In genomic region chr1:174023438-174023837, GRCh38 we compare ENCODE assay signal across 8 cellular contexts.
DNase-seq lines count a peak whose midpoint lies in the region; ATAC-seq lines count a peak whose summit lies in the region.

No MANE protein-coding gene starts in this region.

- no peak for ATAC-seq in stimulated activated naive CD8-positive, alpha-beta T cell treated with anti-CD3 and anti-CD28 coated beads, Interleukin-15, amount 100 ng/mL, for 72 hours
- ATAC-seq in HG03354 (IDR thresholded peaks at IDR 0.05; ENCODE audit: poor library complexity, severe bottlenecking, unreplicated experiment) (no peak), HG02970 (IDR thresholded peaks at IDR 0.05; ENCODE audit: low FRiP score, unreplicated experiment) (no peak)

- DNase-seq in EH (ENCODE audit: low read depth) (peak; percentile 31), NCI-H2196 treated with DMSO at 0.1 percent for 48 hours (lab: John Stamatoyannopoulos, UW; ENCODE audit: unreplicated experiment) (peak; percentile 20), amniotic epithelial cell (ENCODE audit: low read depth) (peak; percentile 59), iPS-NIHi7 (ENCODE audit: extremely low spot score) (peak; percentile 38), GM19238 (ENCODE audit: insufficient read length, low spot score) (no peak)
- no peak for DNase-seq in stimulated activated naive CD8-positive, alpha-beta T cell treated with anti-CD3 and anti-CD28 coated beads, Interleukin-15, amount 100 ng/mL, for 72 hours

- H3K27me3 Mint-ChIP-seq in stimulated activated naive CD8-positive, alpha-beta T cell treated with anti-CD3 and anti-CD28 coated beads, Interleukin-15, amount 100 ng/mL, for 72 hours, result no peaks in the 10 kb centered on the region

- H3K9me3 Mint-ChIP-seq in stimulated activated naive CD8-positive, alpha-beta T cell treated with anti-CD3 and anti-CD28 coated beads, Interleukin-15, amount 100 ng/mL, for 72 hours, result no peaks in the 10 kb centered on the region

- peak overlapping the region; percentile 91 to 93 for H3K4me3 Mint-ChIP-seq in stimulated activated naive CD8-positive, alpha-beta T cell treated with anti-CD3 and anti-CD28 coated beads, Interleukin-15, amount 100 ng/mL, for 72 hours

- peaks cover 35% of the 10 kb centered on the region for H3K4me1 Mint-ChIP-seq in stimulated activated naive CD8-positive, alpha-beta T cell treated with anti-CD3 and anti-CD28 coated beads, Interleukin-15, amount 100 ng/mL, for 72 hours

- no peak overlapping the region for H3K27ac Mint-ChIP-seq in stimulated activated naive CD8-positive, alpha-beta T cell treated with anti-CD3 and anti-CD28 coated beads, Interleukin-15, amount 100 ng/mL, for 72 hours

Comparison
In these comparisons a context has a peak if more than half of its experiments do, and no peak if none do; other contexts are left out.
1. DNase-seq: peak in EH (single experiment), NCI-H2196 treated with DMSO at 0.1 percent for 48 hours (single experiment), amniotic epithelial cell (single experiment) and iPS-NIHi7 (single experiment); none in stimulated activated naive CD8-positive, alpha-beta T cell treated with anti-CD3 and anti-CD28 coated beads, Interleukin-15, amount 100 ng/mL, for 72 hours (0 of 2) and GM19238 (single experiment).